20 cellular contexts compared by ENCODE assay signal in genomic region chr7:112933598-112933997, GRCh38.
DNase-seq lines count a peak whose midpoint lies in the region; ATAC-seq, FAIRE-seq and TF ChIP-seq lines count a peak whose summit lies in the region.
"Had no signal": no experiment of that assay in that cellular context is flagged by ENCODE, and none has a peak within 500 bp of the region (broad histone marks: within the 10 kb centered on the region; RNA-seq: fewer than 3 reads in every experiment).

No MANE protein-coding gene starts in this region.

- in situ Hi-C loops in K562 (cut with MboI), result no loop called here

- H3K4me2 ChIP-seq in GM23338 (peak overlapping the region; percentile 45), K562 (ENCODE audit: insufficient read depth, low read length) (no peak overlapping the region), mesendoderm (ENCODE audit: low read length) (no peak overlapping the region)
- H3K4me2 ChIP-seq: A549 had no signal

- H4K8ac ChIP-seq in mesendoderm (ENCODE audit: low read depth, low read length), result no peak overlapping the region

- POLR2A ChIA-PET in K562 (lab: Yijun Ruan, JAX), result no interaction called here
- POLR2A ChIA-PET in activated CD8-positive, alpha-beta T cell treated with anti-CD3 and anti-CD28 coated beads, Interleukin-2, amount 10 ng/mL, durations not matched to agents 7 days and 5 days (lab: Charles Lee), result no interaction called here

- peaks cover 3% of the 10 kb centered on the region for H3K79me1 ChIP-seq in mesendoderm (ENCODE audit: low read length)

- no peaks in the 10 kb centered on the region for H3F3A ChIP-seq in GM23338 (replicated peaks; ENCODE audit: low read depth)

- no peak for TF ChIP-seq RAD21 in K562 (CRISPR knock-in tag; conservative IDR thresholded peaks at IDR 0.05 in 1 of 2, IDR thresholded peaks at IDR 0.05 in 1 of 2)

- H3K56ac ChIP-seq in mesendoderm (ENCODE audit: low read length), result no peak overlapping the region

- no peaks in the 10 kb centered on the region for H3K36me3 Mint-ChIP-seq in GM23338 (ENCODE audit: low read depth)
- peaks cover 15% of the 10 kb centered on the region for H3K36me3 Mint-ChIP-seq in activated CD8-positive, alpha-beta T cell treated with anti-CD3 and anti-CD28 coated beads, Interleukin-2, amount 10 ng/mL, durations not matched to agents 7 days and 5 days (ENCODE audit: low read depth)

- ATAC-seq in GM23338 (no peak), K562 (no peak), Right ventricle myocardium inferior (no peak)
- no peak for ATAC-seq in activated CD8-positive, alpha-beta T cell treated with anti-CD3 and anti-CD28 coated beads, Interleukin-2, amount 10 ng/mL, durations not matched to agents 7 days and 5 days
- ATAC-seq: A549; CD8-positive, alpha-beta T cell had no signal

- H3K9ac ChIP-seq in K562 (ENCODE audit: insufficient read depth in 1 of 2, low read depth in 2 of 2, low read length in 2 of 2) (no peak overlapping the region), mesendoderm (ENCODE audit: low read length) (no peak overlapping the region)
- H3K9ac ChIP-seq: BLaER1 treated with 17β-estradiol and CSF1 and Interleukin-3, amounts not matched to agents 10 nM and 100 nM had no signal

- no peaks in the 10 kb centered on the region for H3K9me3 ChIP-seq in K562 (replicated peaks; ENCODE audit: control insufficient read depth, insufficient read depth, low read depth, low read length)
- H3K9me3 ChIP-seq: A549; BLaER1 treated with 17β-estradiol and CSF1 and Interleukin-3, amounts not matched to agents 10 nM and 100 nM; Caco-2 had no signal

- TF ChIP-seq EP300 in K562 (IDR thresholded peaks at IDR 0.05; ENCODE audit: low read length), result no peak

- no peak overlapping the region for H3K27ac Mint-ChIP-seq in GM23338
- no peak overlapping the region for H3K27ac Mint-ChIP-seq in activated CD8-positive, alpha-beta T cell treated with anti-CD3 and anti-CD28 coated beads, Interleukin-2, amount 10 ng/mL, durations not matched to agents 7 days and 5 days
- H3K27ac Mint-ChIP-seq: B cell; CD4-positive, alpha-beta T cell had no signal

- TF ChIP-seq CTCF in GM23338 (conservative IDR thresholded peaks at IDR 0.05; ENCODE audit: low read depth in 2 of 2) (no peak), K562 (IDR thresholded peaks at IDR 0.05 in 2 of 3, conservative IDR thresholded peaks at IDR 0.05 in 1 of 3; ENCODE audit: insufficient read depth in 2 of 3, low read depth in 1 of 3, low read length in 3 of 3) (no peak)

- no peak overlapping the region for H4K5ac ChIP-seq in mesendoderm (ENCODE audit: low read length)

- WGBS in K562 (ENCODE audit: insufficient coverage, low coverage, missing lambda C conversion rate), result 39% methylated on average over 3 of the region's 3 CpGs
- WGBS in mesendoderm (ENCODE audit: extremely low coverage, insufficient coverage, low lambda C conversion rate), result no CpG with 5 or more reads among the region's 3 CpGs

- FAIRE-seq in K562 (lab: Jason Lieb, UNC), result no peak
- FAIRE-seq: A549, G401.6, GM12891 had no signal

- peaks cover 44% of the 10 kb centered on the region for H3K4me1 Mint-ChIP-seq in GM23338
- H3K4me1 Mint-ChIP-seq in activated CD8-positive, alpha-beta T cell treated with anti-CD3 and anti-CD28 coated beads, Interleukin-2, amount 10 ng/mL, durations not matched to agents 7 days and 5 days (ENCODE audit: low read depth), result peaks cover 17% of the 10 kb centered on the region

- H2BK5ac ChIP-seq in mesendoderm (ENCODE audit: low read length), result no peak overlapping the region

- H3K4me3 Mint-ChIP-seq in GM23338, result no peak overlapping the region
- H3K4me3 Mint-ChIP-seq in activated CD8-positive, alpha-beta T cell treated with anti-CD3 and anti-CD28 coated beads, Interleukin-2, amount 10 ng/mL, durations not matched to agents 7 days and 5 days, result no peak overlapping the region
- H3K4me3 Mint-ChIP-seq: B cell; CD4-positive, alpha-beta T cell; CD8-positive, alpha-beta T cell had no signal

- intact Hi-C loops in K562 (cut with micrococcal nuclease) (no loop called here), Right ventricle myocardium inferior (cut with DNase I) (no loop called here)

- H2BK15ac ChIP-seq in mesendoderm (replicated peaks; ENCODE audit: low read depth), result no peak overlapping the region

- no peak overlapping the region for H3K27ac ChIP-seq in GM23338 (ENCODE audit: low read depth)
- no peak overlapping the region for H3K27ac ChIP-seq in K562 (ENCODE audit: extremely low read depth, low read depth, low read length)
- no peak overlapping the region for H3K27ac ChIP-seq in mesendoderm (ENCODE audit: low read depth, low read length)
- H3K27ac ChIP-seq: 22Rv1; A549; BLaER1 treated with 17β-estradiol and CSF1 and Interleukin-3, amounts not matched to agents 10 nM and 100 nM; C4-2B had no signal

- peaks cover 43% of the 10 kb centered on the region for H3K4me1 ChIP-seq in GM23338 (ENCODE audit: insufficient read depth)
- no peaks in the 10 kb centered on the region; a peak in 1 of 5 replicates for H3K4me1 ChIP-seq in K562 (replicated peaks in 1 of 2; ENCODE audit: control insufficient read depth in 2 of 2, insufficient read depth in 2 of 2, low read length in 2 of 2)
- H3K4me1 ChIP-seq in mesendoderm (ENCODE audit: control insufficient read depth, low read depth, low read length), result no peaks in the 10 kb centered on the region

- H3K9me1 ChIP-seq in K562 (ENCODE audit: control insufficient read depth, insufficient read depth, low read length), result no peaks in the 10 kb centered on the region

- no peak overlapping the region for H2BK120ac ChIP-seq in mesendoderm (ENCODE audit: low read depth, low read length)

- H3K23ac ChIP-seq in mesendoderm (ENCODE audit: low read length), result no peak overlapping the region

- no peak overlapping the region for H2AK5ac ChIP-seq in mesendoderm (ENCODE audit: low read length)

- H3K4ac ChIP-seq in mesendoderm (ENCODE audit: low read depth, low read length), result no peak overlapping the region

- H4K20me1 ChIP-seq in GM23338 (replicated peaks; ENCODE audit: insufficient read depth) (peaks cover 7% of the 10 kb centered on the region; the same call in 1 of the 2 replicates), K562 (replicated peaks; ENCODE audit: control insufficient read depth, insufficient read depth, low read length) (no peaks in the 10 kb centered on the region)

- H3K4me3 ChIP-seq in GM23338 (no peak overlapping the region), K562 (no peak overlapping the region), mesendoderm (ENCODE audit: low read length) (no peak overlapping the region)
- H3K4me3 ChIP-seq: A549; BLaER1 treated with 17β-estradiol and CSF1 and Interleukin-3, amounts not matched to agents 10 nM and 100 nM had no signal

- peaks cover 2% of the 10 kb centered on the region for H3K27me3 Mint-ChIP-seq in GM23338 (ENCODE audit: insufficient read depth, low read depth, poor library complexity)
- H3K27me3 Mint-ChIP-seq in activated CD8-positive, alpha-beta T cell treated with anti-CD3 and anti-CD28 coated beads, Interleukin-2, amount 10 ng/mL, durations not matched to agents 7 days and 5 days (ENCODE audit: low read depth), result no peaks in the 10 kb centered on the region
- H3K27me3 Mint-ChIP-seq: B cell; CD4-positive, alpha-beta T cell had no signal

- H3K18ac ChIP-seq in mesendoderm (ENCODE audit: low read length), result no peak overlapping the region

- H3K36me3 ChIP-seq in GM23338 (ENCODE audit: insufficient read depth) (no peaks in the 10 kb centered on the region), K562 (ENCODE audit: control insufficient read depth, insufficient read depth, low read length) (no peaks in the 10 kb centered on the region; the same call in 2 of the 3 replicates), mesendoderm (ENCODE audit: control insufficient read depth, insufficient read depth, low read length) (no peaks in the 10 kb centered on the region)

- H3K9me3 Mint-ChIP-seq in GM23338, result no peaks in the 10 kb centered on the region
- no peaks in the 10 kb centered on the region for H3K9me3 Mint-ChIP-seq in activated CD8-positive, alpha-beta T cell treated with anti-CD3 and anti-CD28 coated beads, Interleukin-2, amount 10 ng/mL, durations not matched to agents 7 days and 5 days (ENCODE audit: insufficient read depth)
- H3K9me3 Mint-ChIP-seq: CD4-positive, alpha-beta T cell; CD8-positive, alpha-beta T cell had no signal

- no TSS peak for BruUV-seq in K562 (replicated peaks; lab: Mats Ljungman, UMichigan)

- H3K27me3 ChIP-seq in GM23338 (ENCODE audit: insufficient read depth) (no peaks in the 10 kb centered on the region), K562 (ENCODE audit: control insufficient read depth in 2 of 2, insufficient read depth in 2 of 2, low read length in 2 of 2) (no peaks in the 10 kb centered on the region), mesendoderm (ENCODE audit: insufficient read depth, low read length, poor library complexity) (no peaks in the 10 kb centered on the region)
- H3K27me3 ChIP-seq: BLaER1 treated with 17β-estradiol and CSF1 and Interleukin-3, amounts not matched to agents 10 nM and 100 nM had no signal

- CTCF ChIA-PET in K562 (lab: Yijun Ruan, JAX; ENCODE audit: low intra/inter-chr PET ratio), result no interaction called here
- CTCF ChIA-PET in activated CD8-positive, alpha-beta T cell treated with anti-CD3 and anti-CD28 coated beads, Interleukin-2, amount 10 ng/mL, durations not matched to agents 7 days and 5 days (lab: Charles Lee), result no interaction called here

- DNase-seq in GM23338 (ENCODE audit: low spot score) (peak; percentile 10), K562 (ENCODE audit: extremely low read depth in 1 of 4, low spot score in 3 of 4) (no peak), mesendoderm (peak; percentile 3), H4 (ENCODE audit: low spot score) (no peak), Right ventricle myocardium inferior (ENCODE audit: missing footprints) (no peak)
- no peak for DNase-seq in activated CD8-positive, alpha-beta T cell treated with anti-CD3 and anti-CD28 coated beads, Interleukin-2, amount 10 ng/mL, durations not matched to agents 7 days and 5 days
- DNase-seq: AML-193; Caco-2; Calu3; CD4-positive, alpha-beta T cell; CD8-positive, alpha-beta T cell; DMS79 treated with DMSO at 0.1 percent for 48 hours; GF-D8 had no signal

- H2AFZ ChIP-seq in GM23338 (no peak overlapping the region), K562 (ENCODE audit: low read depth, low read length) (no peak overlapping the region)

- no peaks in the 10 kb centered on the region for H3K9me2 ChIP-seq in GM23338 (ENCODE audit: insufficient read depth)

- TF ChIP-seq POLR2A in K562 (conservative IDR thresholded peaks at IDR 0.05), result no peak

- H3K79me2 ChIP-seq in GM23338 (replicated peaks; ENCODE audit: insufficient read depth) (peaks cover 90% of the 10 kb centered on the region), K562 (ENCODE audit: control insufficient read depth, insufficient read depth, low read length) (peaks cover 16% of the 10 kb centered on the region), mesendoderm (ENCODE audit: control insufficient read depth, insufficient read depth, low read length) (peaks cover 3% of the 10 kb centered on the region)

TF ChIP-seq in GM23338, 12 proteins besides CTCF, POLR2A, EP300 and RAD21 (continues in another document):
- TF ChIP-seq EZH2phosphoT487 (IDR thresholded peaks at IDR 0.05; ENCODE audit: unreplicated experiment), result no peak
- no peak for TF ChIP-seq STAT1 (IDR thresholded peaks at IDR 0.05; ENCODE audit: unreplicated experiment)

TF ChIP-seq in K562, 482 proteins besides CTCF, POLR2A, EP300 and RAD21 (continues in another document):
- no peak for TF ChIP-seq SRSF7 (optimal IDR thresholded peaks at IDR 0.05; ENCODE audit: low read depth, low read length)
- no peak for TF ChIP-seq TRIM24 (IDR thresholded peaks at IDR 0.05)

Comparison
In these comparisons a context has a peak if more than half of its experiments do, and no peak if none do; other contexts are left out.
1. DNase-seq: peak in GM23338 (single experiment) and mesendoderm (single experiment); none in K562 (0 of 4), H4 (single experiment), activated CD8-positive, alpha-beta T cell treated with anti-CD3 and anti-CD28 coated beads, Interleukin-2, amount 10 ng/mL, durations not matched to agents 7 days and 5 days (single experiment) and Right ventricle myocardium inferior (single experiment).